ENCODE assay signal across 14 cellular contexts in the genomic region with DNA sequence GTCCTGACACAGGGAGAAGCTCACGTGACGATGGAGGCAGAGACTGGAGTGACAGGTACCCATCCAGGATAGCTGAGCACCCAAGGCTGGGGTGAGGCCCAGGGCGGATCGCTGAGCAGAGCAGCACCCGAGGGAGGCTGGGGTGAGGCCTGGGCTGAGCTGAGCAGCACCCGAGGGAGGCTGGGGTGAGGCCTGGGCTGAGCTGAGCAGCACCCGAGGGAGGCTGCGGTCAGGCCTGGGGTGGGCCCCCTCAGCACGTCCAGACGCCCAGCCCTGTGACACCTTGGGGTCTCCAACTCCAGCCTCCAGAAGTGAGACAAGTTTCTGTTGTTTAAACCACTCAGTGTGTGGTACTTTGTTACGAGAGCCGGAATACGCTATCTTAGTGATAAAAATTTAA.
DNase-seq lines count a peak whose midpoint lies in the region; ATAC-seq and TF ChIP-seq lines count a peak whose summit lies in the region.
"Had no signal": no experiment of that assay in that cellular context is flagged by ENCODE, and none has a peak within 500 bp of the region (broad histone marks: within the 10 kb centered on the region; RNA-seq: fewer than 3 reads in every experiment).

No MANE protein-coding gene starts in this region.

- H3K4ac ChIP-seq in IMR-90 (ENCODE audit: low read depth, low read length), result peak overlapping the region; percentile 82

- no peak for TF ChIP-seq RAD21 in IMR-90 (IDR thresholded peaks at IDR 0.05; ENCODE audit: low read length)

- H3K36me3 Mint-ChIP-seq in chondrocyte (ENCODE audit: low read depth) (peaks cover 15% of the 10 kb centered on the region), nephron (ENCODE audit: low read depth) (peaks cover 49% of the 10 kb centered on the region)

- peaks cover 8% of the 10 kb centered on the region for H3K9me3 Mint-ChIP-seq in chondrocyte (ENCODE audit: low read depth)
- no peaks in the 10 kb centered on the region for H3K9me3 Mint-ChIP-seq in nephron
- H3K9me3 Mint-ChIP-seq: CD4-positive, alpha-beta T cell had no signal

- peak overlapping the region; percentile 58 for H4K91ac ChIP-seq in IMR-90 (ENCODE audit: insufficient read depth, low read depth, low read length)

- intact Hi-C loops in IMR-90 (cut with micrococcal nuclease), result no loop called here
- intact Hi-C loops in thyroid gland (cut with DNase I), result no loop called here

- ATAC-seq in IMR-90 (ENCODE audit: low read depth), result no peak

- H3K79me1 ChIP-seq in IMR-90 (ENCODE audit: low read depth in 1 of 2, low read length in 2 of 2), result peaks cover 23 to 53% of the 10 kb centered on the region in 2 experiments

- H2BK15ac ChIP-seq in IMR-90 (ENCODE audit: low read depth, low read length), result peak overlapping the region; percentile 81; the same call in 1 of the 3 replicates

- H3K4me1 Mint-ChIP-seq in chondrocyte (ENCODE audit: low read depth) (peaks cover 87% of the 10 kb centered on the region), nephron (peaks cover 71% of the 10 kb centered on the region)

- peak overlapping the region; percentile 94 for H3K27ac Mint-ChIP-seq in chondrocyte (ENCODE audit: unreplicated experiment)
- H3K27ac Mint-ChIP-seq in nephron, result peak overlapping the region; percentile 29 to 99 (median 96)
- H3K27ac Mint-ChIP-seq: CD4-positive, alpha-beta T cell had no signal

- no peaks in the 10 kb centered on the region for H3K9me3 ChIP-seq in IMR-90 (ENCODE audit: control insufficient read depth, insufficient read depth, low read length)
- H3K9me3 ChIP-seq in thyroid gland, result no peaks in the 10 kb centered on the region
- H3K9me3 ChIP-seq: Caco-2, HAP-1 had no signal

- no peak overlapping the region for H3K9ac ChIP-seq in IMR-90 (ENCODE audit: low read depth, low read length)

- H3K4me3 ChIP-seq in IMR-90 (ENCODE audit: insufficient read depth, low read depth, low read length), result no peak overlapping the region
- no peak overlapping the region for H3K4me3 ChIP-seq in thyroid gland (replicated peaks in 1 of 3)
- H3K4me3 ChIP-seq: HAP-1 had no signal

- H2BK20ac ChIP-seq in IMR-90 (ENCODE audit: low read depth, low read length), result peak overlapping the region; percentile 79

- H3K14ac ChIP-seq in IMR-90 (replicated peaks; ENCODE audit: low read depth, low read length), result 0 out of 2 replicates have a peak overlapping the region, but pooled peaks have one; percentile 19

- H3K4me1 ChIP-seq in IMR-90 (ENCODE audit: control insufficient read depth, insufficient read depth, low read length) (peaks cover 29% of the 10 kb centered on the region), thyroid gland (peaks cover 20 to 37% of the 10 kb centered on the region in 2 donors)

- no peak overlapping the region for H3K56ac ChIP-seq in IMR-90 (ENCODE audit: extremely low read depth, insufficient read depth, low read length)

- H3K9me1 ChIP-seq in IMR-90 (ENCODE audit: insufficient read depth, low read length), result peaks cover 28% of the 10 kb centered on the region

- no peak overlapping the region for H3K4me2 ChIP-seq in IMR-90 (ENCODE audit: low read depth, low read length)

- H3K27ac ChIP-seq in IMR-90 (ENCODE audit: insufficient read depth, low read length), result no peak overlapping the region
- H3K27ac ChIP-seq in thyroid gland, result peak overlapping the region in 2 of 3 donors; percentile 25 to 90

- peaks cover 7% of the 10 kb centered on the region for H4K20me1 ChIP-seq in IMR-90 (ENCODE audit: insufficient read depth, low read length)

- CTCF ChIA-PET in IMR-90 (lab: Yijun Ruan, JAX), result interaction anchor here (0.7 to 1.0 kb wide), 2 partner anchors 20 to 128 kb away, joined by 3 read pairs; no protein-coding TSS in a partner anchor

- TF ChIP-seq CTCF in IMR-90 (conservative IDR thresholded peaks at IDR 0.05; ENCODE audit: low read depth, low read length), result no peak
- TF ChIP-seq CTCF in chondrocyte (IDR thresholded peaks at IDR 0.05), result no peak
- no peak for TF ChIP-seq CTCF in nephron (IDR thresholded peaks at IDR 0.05; ENCODE audit: unreplicated experiment in 3 of 3)
- no peak for TF ChIP-seq CTCF in thyroid gland (IDR thresholded peaks at IDR 0.05)
- no peak for TF ChIP-seq CTCF in GM10266 (IDR thresholded peaks at IDR 0.05; ENCODE audit: control insufficient read depth, insufficient read depth, low read depth, missing control alignments)

- no TSS peak for BruUV-seq in IMR-90 (replicated peaks; lab: Mats Ljungman, UMichigan)

- H2AFZ ChIP-seq in IMR-90 (replicated peaks; ENCODE audit: low read length, poor library complexity), result no peak overlapping the region

- H3K4me3 Mint-ChIP-seq in chondrocyte (ENCODE audit: unreplicated experiment) (no peak overlapping the region), nephron (no peak overlapping the region)
- H3K4me3 Mint-ChIP-seq: CD4-positive, alpha-beta T cell had no signal

- H2BK120ac ChIP-seq in IMR-90 (ENCODE audit: low read depth, low read length), result peak overlapping the region; percentile 67; the same call in 1 of the 2 replicates

- peaks cover 32% of the 10 kb centered on the region for H3K36me3 ChIP-seq in IMR-90 (ENCODE audit: control insufficient read depth, insufficient read depth, low read length)
- H3K36me3 ChIP-seq in thyroid gland, result no peaks in the 10 kb centered on the region

- in situ Hi-C loops in IMR-90 (cut with MboI; ENCODE audit: low sequenced_read_pairs), result no loop called here

- H2AK9ac ChIP-seq in IMR-90 (replicated peaks; ENCODE audit: low read depth, low read length, poor library complexity), result no peak overlapping the region

- H3K27me3 Mint-ChIP-seq in chondrocyte (ENCODE audit: low read depth) (no peaks in the 10 kb centered on the region), nephron (ENCODE audit: low read depth) (peaks cover 9% of the 10 kb centered on the region)
- H3K27me3 Mint-ChIP-seq: CD4-positive, alpha-beta T cell had no signal

- H3K27me3 ChIP-seq in IMR-90 (ENCODE audit: control insufficient read depth, insufficient read depth, low read length) (no peaks in the 10 kb centered on the region), thyroid gland (no peaks in the 10 kb centered on the region)

- H2BK5ac ChIP-seq in IMR-90 (ENCODE audit: low read depth, low read length, poor library complexity, severe bottlenecking), result peak overlapping the region; percentile 48

- dilution Hi-C loops in IMR-90 (cut with HindIII; ENCODE audit: low sequenced_read_pairs, unreplicated experiment), result no loop called here

- TF ChIP-seq POLR2A in IMR-90 (IDR thresholded peaks at IDR 0.05; ENCODE audit: low read depth, low read length), result no peak
- TF ChIP-seq POLR2A in thyroid gland (IDR thresholded peaks at IDR 0.05), result no peak

- H4K5ac ChIP-seq in IMR-90 (ENCODE audit: low read depth, low read length), result no peak overlapping the region; the same call in 1 of the 2 replicates

- peak overlapping the region; percentile 88 for H2AK5ac ChIP-seq in IMR-90 (ENCODE audit: low read depth, low read length)

- H4K8ac ChIP-seq in IMR-90 (ENCODE audit: low read depth in 2 of 2, low read length in 2 of 2), result 0 out of 4 replicates have a peak overlapping the region, but pooled peaks of 1 of the 2 experiments have one; percentile 62

- POLR2A ChIA-PET in IMR-90 (lab: Charles Lee; ENCODE audit: unreplicated experiment), result no interaction called here

- H3K18ac ChIP-seq in IMR-90 (ENCODE audit: low read depth, low read length), result peak overlapping the region; percentile 29; the same call in 1 of the 2 replicates

- WGBS in IMR-90 (ENCODE audit: extremely low coverage in 2 of 2, insufficient read length in 1 of 2), 2 experiments, result 96% methylated on average over 8 of the region's 13 CpGs; no CpG with 5 or more reads in 1 of the 2 experiments
- WGBS in thyroid gland, 2 donors, result 95 to 96% methylated on average over 11 of the region's 13 CpGs

- no peak for DNase-seq in IMR-90
- DNase-seq in chondrocyte (ENCODE audit: low spot score), result peak; percentile 65
- DNase-seq in thyroid gland, result no peak
- DNase-seq in NCI-H524 (lab: John Stamatoyannopoulos, UW), result no peak
- no peak for DNase-seq in HT-29 (ENCODE audit: low spot score)
- no peak for DNase-seq in GM10266 (ENCODE audit: extremely low spot score)
- DNase-seq: Caco-2; CD4-positive, alpha-beta T cell; NCI-H1417 treated with DMSO at 0.1 percent for 48 hours; NCI-H187 treated with DMSO at 0.1 percent for 48 hours; NCI-H226; NCI-H524 treated with DMSO at 0.1 percent for 48 hours had no signal

- H3K23ac ChIP-seq in IMR-90 (ENCODE audit: low read depth, low read length), result no peak overlapping the region

TF ChIP-seq in IMR-90, 13 proteins besides CTCF, POLR2A, EP300 and RAD21:
- TF ChIP-seq MAFK (IDR thresholded peaks at IDR 0.05; ENCODE audit: low read depth, low read length) (no peak), NFE2L2 (IDR thresholded peaks at IDR 0.05; ENCODE audit: low read depth, low read length) (no peak), RCOR1 (IDR thresholded peaks at IDR 0.05; ENCODE audit: insufficient replicate concordance, low read length) (no peak), FOS (IDR thresholded peaks at IDR 0.05; ENCODE audit: low read depth, low read length) (no peak), MAZ (IDR thresholded peaks at IDR 0.05; ENCODE audit: borderline replicate concordance, low read depth, low read length) (no peak), MXI1 (IDR thresholded peaks at IDR 0.05; ENCODE audit: borderline replicate concordance, low read depth, low read length) (no peak), CEBPB (IDR thresholded peaks at IDR 0.05; ENCODE audit: low read depth, low read length) (no peak), SMC3 (IDR thresholded peaks at IDR 0.05; ENCODE audit: low read depth, low read length) (no peak), USF2 (IDR thresholded peaks at IDR 0.05; ENCODE audit: low read depth, low read length) (no peak), RFX5 (IDR thresholded peaks at IDR 0.05; ENCODE audit: low read depth, low read length) (no peak), CHD1 (IDR thresholded peaks at IDR 0.05; ENCODE audit: low read depth, low read length) (no peak)
- TF ChIP-seq, protein P1, sequence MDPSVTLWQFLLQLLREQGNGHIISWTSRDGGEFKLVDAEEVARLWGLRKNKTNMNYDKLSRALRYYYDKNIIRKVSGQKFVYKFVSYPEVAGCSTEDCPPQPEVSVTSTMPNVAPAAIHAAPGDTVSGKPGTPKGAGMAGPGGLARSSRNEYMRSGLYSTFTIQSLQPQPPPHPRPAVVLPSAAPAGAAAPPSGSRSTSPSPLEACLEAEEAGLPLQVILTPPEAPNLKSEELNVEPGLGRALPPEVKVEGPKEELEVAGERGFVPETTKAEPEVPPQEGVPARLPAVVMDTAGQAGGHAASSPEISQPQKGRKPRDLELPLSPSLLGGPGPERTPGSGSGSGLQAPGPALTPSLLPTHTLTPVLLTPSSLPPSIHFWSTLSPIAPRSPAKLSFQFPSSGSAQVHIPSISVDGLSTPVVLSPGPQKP (IDR thresholded peaks at IDR 0.05; ENCODE audit: borderline replicate concordance, low read depth, low read length), result no peak
